ENCODE assay signal across 28 cellular contexts in the genomic region with DNA sequence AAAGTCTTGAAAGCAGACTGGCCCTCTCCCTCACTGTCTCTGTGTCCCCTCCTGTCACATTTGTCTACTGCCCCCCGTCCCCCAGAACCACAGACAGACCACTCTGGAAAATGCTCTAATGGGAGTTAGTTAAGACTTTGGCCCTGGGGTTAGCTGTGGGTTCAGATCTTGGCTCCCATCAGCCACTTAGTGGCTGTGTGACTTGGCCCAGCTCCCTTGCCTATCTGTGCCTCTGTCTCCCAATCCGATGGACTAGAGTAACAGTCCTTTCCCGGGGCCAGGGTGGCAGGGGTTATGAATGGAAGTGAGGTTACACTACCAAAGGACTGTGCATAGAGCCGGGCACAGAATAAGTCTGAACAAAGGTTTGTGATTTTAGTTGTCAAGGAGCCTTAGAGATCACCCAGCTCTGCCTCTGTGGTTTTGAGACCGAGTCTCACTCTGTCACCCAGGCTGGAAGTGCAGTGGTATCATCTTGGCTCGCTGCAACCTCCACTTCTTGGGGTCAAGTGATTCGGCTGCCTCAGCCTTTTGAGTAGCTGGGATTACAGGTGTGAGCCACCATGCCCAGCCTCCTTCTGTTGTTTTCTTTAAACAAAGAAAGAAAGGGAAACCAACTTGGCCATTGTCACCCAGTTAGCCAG. TPM values are rescaled to one million over a fixed set of nuclear protein-coding genes. Genes with fewer than 3 reads are reported as not detected.
A peak's percentile ranks its signal among the peaks of the same experiment; 100 is the strongest.
DNase-seq lines count a peak whose midpoint lies in the region; ATAC-seq and TF ChIP-seq lines count a peak whose summit lies in the region.
"Had no signal": no experiment of that assay in that cellular context is flagged by ENCODE, and none has a peak within 500 bp of the region (broad histone marks: within the 10 kb centered on the region; RNA-seq: fewer than 3 reads in every experiment).

No MANE protein-coding gene starts in this region.

- H3K4me1 Mint-ChIP-seq in type B pancreatic cell (ENCODE audit: unreplicated experiment), result peaks cover 5% of the 10 kb centered on the region
- H3K4me1 Mint-ChIP-seq in activated CD4-positive, alpha-beta T cell treated with anti-CD3 and anti-CD28 coated beads for 36 hours, result no peaks in the 10 kb centered on the region
- H3K4me1 Mint-ChIP-seq: activated B cell treated with CpG ODN at 0.5 μM for 24 hours; activated CD8-positive, alpha-beta memory T cell treated with anti-CD3 and anti-CD28 coated beads, Interleukin-2, amount 10 ng/mL, durations not matched to agents 7 days and 5 days; stimulated activated naive B cell treated with anti-CD40 and anti-IgM and Interleukin-4, amounts not matched to agents 10 μg/mL and 1 μg/mL and 100 μg/mL, for 72 hours had no signal

- no peak overlapping the region for H3K4me3 Mint-ChIP-seq in type B pancreatic cell
- H3K4me3 Mint-ChIP-seq in activated CD4-positive, alpha-beta T cell treated with anti-CD3 and anti-CD28 coated beads for 36 hours, result no peak overlapping the region
- H3K4me3 Mint-ChIP-seq: activated B cell treated with CpG ODN at 0.5 μM for 24 hours; activated CD8-positive, alpha-beta memory T cell treated with anti-CD3 and anti-CD28 coated beads, Interleukin-2, amount 10 ng/mL, durations not matched to agents 7 days and 5 days; activated T-cell treated with anti-CD3 and anti-CD28 coated beads, Interleukin-2, amount 50 U/mL, for 4 hours; CD8-positive, alpha-beta T cell; stimulated activated naive B cell treated with anti-CD40 and anti-IgM and Interleukin-4, amounts not matched to agents 10 μg/mL and 1 μg/mL and 100 μg/mL, for 72 hours had no signal

- H3K4me1 ChIP-seq in RWPE2 (ENCODE audit: insufficient read depth, poor library complexity, severe bottlenecking) (peaks cover 15% of the 10 kb centered on the region), lower lobe of right lung (peaks cover 6% of the 10 kb centered on the region)
- H3K4me1 ChIP-seq: ascending aorta had no signal

- TF ChIP-seq CTCF in RWPE2 (IDR thresholded peaks at IDR 0.05; ENCODE audit: poor library complexity, severe bottlenecking) (no peak), lower lobe of right lung (IDR thresholded peaks at IDR 0.05) (no peak), type B pancreatic cell (conservative IDR thresholded peaks at IDR 0.05) (no peak)

- no peak for ATAC-seq in RWPE2 (ENCODE audit: low read depth)
- ATAC-seq in lower lobe of right lung, result peak; percentile 39 to 61
- no peak for ATAC-seq in activated CD4-positive, alpha-beta T cell treated with anti-CD3 and anti-CD28 coated beads for 36 hours
- ATAC-seq in GM18909 (IDR thresholded peaks at IDR 0.05; ENCODE audit: poor library complexity, unreplicated experiment), result no peak
- ATAC-seq: activated CD8-positive, alpha-beta memory T cell treated with anti-CD3 and anti-CD28 coated beads, Interleukin-2, amount 10 ng/mL, durations not matched to agents 7 days and 5 days; activated T-cell treated with anti-CD3 and anti-CD28 coated beads, Interleukin-2, amount 50 U/mL, for 4 hours; CD8-positive, alpha-beta T cell; left colon; stimulated activated naive B cell treated with anti-CD40 and anti-IgM and Interleukin-4, amounts not matched to agents 10 μg/mL and 1 μg/mL and 100 μg/mL, for 72 hours had no signal

- H3K27ac ChIP-seq in RWPE2 (ENCODE audit: poor library complexity, severe bottlenecking) (peak overlapping the region; percentile 25), lower lobe of right lung (no peak overlapping the region)
- H3K27ac ChIP-seq: ascending aorta, SK-N-MC, suprapubic skin had no signal

- H3K27me3 Mint-ChIP-seq in type B pancreatic cell, result no peaks in the 10 kb centered on the region
- H3K27me3 Mint-ChIP-seq in activated CD4-positive, alpha-beta T cell treated with anti-CD3 and anti-CD28 coated beads for 36 hours, result no peaks in the 10 kb centered on the region

- intact Hi-C loops in lower lobe of right lung (cut with DNase I), result no loop called here
- intact Hi-C loops in activated CD4-positive, alpha-beta T cell treated with anti-CD3 and anti-CD28 coated beads for 36 hours (cut with DNase I, micrococcal nuclease), result no loop called here

- H3K36me3 ChIP-seq in RWPE2 (ENCODE audit: low read depth) (peaks cover 53% of the 10 kb centered on the region), lower lobe of right lung (no peaks in the 10 kb centered on the region)
- H3K36me3 ChIP-seq: ascending aorta had no signal

- no peaks in the 10 kb centered on the region for H3K9me3 ChIP-seq in RWPE2 (ENCODE audit: severe bottlenecking)
- H3K9me3 ChIP-seq in lower lobe of right lung, result no peaks in the 10 kb centered on the region
- H3K9me3 ChIP-seq: ascending aorta, suprapubic skin had no signal

- DNase-seq in NCI-H2227 (lab: John Stamatoyannopoulos, UW; ENCODE audit: unreplicated experiment) (peak; percentile 12), NCI-H2227 treated with DMSO at 0.1 percent for 48 hours (lab: John Stamatoyannopoulos, UW) (no peak), RWPE2 (ENCODE audit: low spot score) (no peak), lower lobe of right lung (peak; percentile 30), type B pancreatic cell (ENCODE audit: extremely low spot score, unreplicated experiment) (no peak)
- no peak for DNase-seq in activated CD4-positive, alpha-beta T cell treated with anti-CD3 and anti-CD28 coated beads for 36 hours
- DNase-seq in activated naive CD4-positive, alpha-beta T cell (lab: John Stamatoyannopoulos, UW), result no peak
- DNase-seq: 8988T; activated B cell treated with CpG ODN at 0.5 μM for 24 hours; activated CD8-positive, alpha-beta memory T cell treated with anti-CD3 and anti-CD28 coated beads, Interleukin-2, amount 10 ng/mL, durations not matched to agents 7 days and 5 days; activated gamma-delta T cell treated with Interleukin-2 at 50 U/mL for 16 hours; activated T-cell treated with anti-CD3 and anti-CD28 coated beads, Interleukin-2, amount 50 U/mL, for 4 hours; caudate nucleus; CD8-positive, alpha-beta T cell; cortex of kidney; effector memory CD4-positive, alpha-beta T cell; erythroblast; glutamatergic neuron; left colon; mesendoderm; NCI-H1436; NCI-H82; stimulated activated naive B cell treated with anti-CD40 and anti-IgM and Interleukin-4, amounts not matched to agents 10 μg/mL and 1 μg/mL and 100 μg/mL, for 72 hours; T-helper 1 cell had no signal

- H3K36me3 Mint-ChIP-seq in type B pancreatic cell, result no peaks in the 10 kb centered on the region
- H3K36me3 Mint-ChIP-seq in activated CD4-positive, alpha-beta T cell treated with anti-CD3 and anti-CD28 coated beads for 36 hours (ENCODE audit: low read depth), result no peaks in the 10 kb centered on the region
- H3K36me3 Mint-ChIP-seq: activated CD8-positive, alpha-beta memory T cell treated with anti-CD3 and anti-CD28 coated beads, Interleukin-2, amount 10 ng/mL, durations not matched to agents 7 days and 5 days; CD8-positive, alpha-beta T cell; stimulated activated naive B cell treated with anti-CD40 and anti-IgM and Interleukin-4, amounts not matched to agents 10 μg/mL and 1 μg/mL and 100 μg/mL, for 72 hours had no signal

- CTCF ChIA-PET in activated CD4-positive, alpha-beta T cell treated with anti-CD3 and anti-CD28 coated beads for 36 hours (lab: Charles Lee), result no interaction called here

- H3K4me3 ChIP-seq in RWPE2 (ENCODE audit: severe bottlenecking) (no peak overlapping the region), lower lobe of right lung (no peak overlapping the region)
- H3K4me3 ChIP-seq: ascending aorta, SK-N-MC, suprapubic skin had no signal

- POLR2A ChIA-PET in activated CD4-positive, alpha-beta T cell treated with anti-CD3 and anti-CD28 coated beads for 36 hours (lab: Charles Lee), result no interaction called here

- no peaks in the 10 kb centered on the region for H3K9me3 Mint-ChIP-seq in type B pancreatic cell
- no peaks in the 10 kb centered on the region for H3K9me3 Mint-ChIP-seq in activated CD4-positive, alpha-beta T cell treated with anti-CD3 and anti-CD28 coated beads for 36 hours (ENCODE audit: low read depth)
- H3K9me3 Mint-ChIP-seq: activated B cell treated with CpG ODN at 0.5 μM for 24 hours; activated T-cell treated with anti-CD3 and anti-CD28 coated beads, Interleukin-2, amount 50 U/mL, for 4 hours; CD8-positive, alpha-beta T cell; stimulated activated naive B cell treated with anti-CD40 and anti-IgM and Interleukin-4, amounts not matched to agents 10 μg/mL and 1 μg/mL and 100 μg/mL, for 72 hours had no signal

- H3K27me3 ChIP-seq in RWPE2 (ENCODE audit: insufficient read depth, poor library complexity, severe bottlenecking) (no peaks in the 10 kb centered on the region), lower lobe of right lung (ENCODE audit: low read depth) (no peaks in the 10 kb centered on the region)
- H3K27me3 ChIP-seq: ascending aorta, suprapubic skin had no signal

- H3K27ac Mint-ChIP-seq in type B pancreatic cell, result peak overlapping the region; percentile 70
- no peak overlapping the region for H3K27ac Mint-ChIP-seq in activated CD4-positive, alpha-beta T cell treated with anti-CD3 and anti-CD28 coated beads for 36 hours
- H3K27ac Mint-ChIP-seq: activated B cell treated with CpG ODN at 0.5 μM for 24 hours; activated CD8-positive, alpha-beta memory T cell treated with anti-CD3 and anti-CD28 coated beads, Interleukin-2, amount 10 ng/mL, durations not matched to agents 7 days and 5 days; CD8-positive, alpha-beta T cell; stimulated activated naive B cell treated with anti-CD40 and anti-IgM and Interleukin-4, amounts not matched to agents 10 μg/mL and 1 μg/mL and 100 μg/mL, for 72 hours had no signal

RNA-seq across cellular contexts. Expression of gene PPL, which starts 23.7 kb away (rescaled TPM):
- total RNA-seq in lower lobe of right lung, result 60.5 TPM
- total RNA-seq in type B pancreatic cell (ENCODE audit: low replicate concordance), result 142 and 428 TPM in 2 replicates
- total RNA-seq in activated CD4-positive, alpha-beta T cell treated with anti-CD3 and anti-CD28 coated beads for 36 hours, result not detected
- total RNA-seq: CD8-positive, alpha-beta T cell had no signal

RNA-seq across cellular contexts. Expression of gene SEC14L5, which starts 44.9 kb away (rescaled TPM):
- total RNA-seq in lower lobe of right lung (0.41 TPM), type B pancreatic cell (ENCODE audit: low replicate concordance) (0.71 and 0.92 TPM in 2 replicates)
- under 1 TPM; 0.09 to 0.28 TPM for total RNA-seq in activated CD4-positive, alpha-beta T cell treated with anti-CD3 and anti-CD28 coated beads for 36 hours
- total RNA-seq: activated B cell treated with CpG ODN at 0.5 μM for 24 hours; activated CD8-positive, alpha-beta memory T cell treated with anti-CD3 and anti-CD28 coated beads, Interleukin-2, amount 10 ng/mL, durations not matched to agents 7 days and 5 days; activated T-cell treated with anti-CD3 and anti-CD28 coated beads, Interleukin-2, amount 50 U/mL, for 4 hours; CD8-positive, alpha-beta T cell had no signal

Comparison
In these comparisons a context has a peak if more than half of its experiments do, and no peak if none do; other contexts are left out.
1. DNase-seq: peak in NCI-H2227 (single experiment) and lower lobe of right lung (single experiment); none in NCI-H2227 treated with DMSO at 0.1 percent for 48 hours (single experiment), RWPE2 (single experiment), type B pancreatic cell (single experiment), activated CD4-positive, alpha-beta T cell treated with anti-CD3 and anti-CD28 coated beads for 36 hours (single experiment) and activated naive CD4-positive, alpha-beta T cell (0 of 4).
2. ATAC-seq: peak in lower lobe of right lung (2 of 2); none in RWPE2 (single experiment), activated CD4-positive, alpha-beta T cell treated with anti-CD3 and anti-CD28 coated beads for 36 hours (single experiment) and GM18909 (single experiment).
3. RNA of gene PPL, which starts 23.7 kb away (total RNA-seq): 142 to 428 TPM in type B pancreatic cell and 60.5 TPM in lower lobe of right lung (single experiment); not detected in activated CD4-positive, alpha-beta T cell treated with anti-CD3 and anti-CD28 coated beads for 36 hours; every median in the first group is over 10 times any median in the second.